Comparison of ENCODE assay signal across 9 cellular contexts in the genomic region with DNA sequence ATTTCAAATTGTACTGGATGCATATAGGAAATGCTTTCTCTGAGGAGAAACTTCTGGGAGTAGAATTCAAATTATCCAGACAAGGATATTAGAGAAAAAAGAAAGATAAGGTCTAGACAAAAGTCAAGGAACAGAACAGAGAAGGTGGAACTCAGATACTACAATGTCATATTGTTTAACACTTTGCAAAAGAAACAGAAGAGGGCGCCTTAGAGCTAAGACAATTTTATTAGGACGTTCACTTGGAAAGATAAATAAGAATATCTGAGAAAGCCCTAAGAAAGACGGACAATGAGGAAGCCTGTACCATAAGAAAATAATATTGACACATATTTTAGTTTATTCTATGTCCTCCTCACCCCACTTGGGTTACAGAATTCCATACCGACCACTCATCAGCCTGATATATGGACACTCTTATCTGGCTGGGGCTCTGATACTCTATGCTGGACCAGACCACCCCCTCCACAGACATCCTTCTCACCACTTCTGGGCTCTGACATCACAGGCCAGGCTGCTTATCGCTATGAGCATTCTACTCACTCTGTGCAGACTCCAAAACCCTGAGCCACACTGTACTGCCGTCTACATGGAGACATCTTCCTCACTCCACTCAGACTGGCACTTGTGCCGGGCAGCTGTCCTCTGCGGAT. TPM values are rescaled to one million over a fixed set of nuclear protein-coding genes. Genes with fewer than 3 reads are reported as not detected.
A peak's percentile ranks its signal among the peaks of the same experiment; 100 is the strongest.
DNase-seq lines count a peak whose midpoint lies in the region; ATAC-seq and TF ChIP-seq lines count a peak whose summit lies in the region.
"Had no signal": no experiment of that assay in that cellular context is flagged by ENCODE, and none has a peak within 500 bp of the region (broad histone marks: within the 10 kb centered on the region; RNA-seq: fewer than 3 reads in every experiment).

No MANE protein-coding gene starts in this region.

- H3K9me3 ChIP-seq in aorta (ENCODE audit: control insufficient read depth, low read length) = no peaks in the 10 kb centered on the region

- intact Hi-C loops in aorta (cut with DNase I) = loop anchor here (10.0 kb wide), 2 partner anchors 515 to 845 kb away; no protein-coding TSS in a partner anchor

- H3K27ac Mint-ChIP-seq in endothelial cell (ENCODE audit: unreplicated experiment) = no peak overlapping the region
- H3K27ac Mint-ChIP-seq in nephron = no peak overlapping the region
- H3K27ac Mint-ChIP-seq: stimulated activated naive CD8-positive, alpha-beta T cell treated with anti-CD3 and anti-CD28 coated beads, Interleukin-15, Interleukin-2, amounts not matched to agents 100 ng/mL and 50 ng/mL, for 24 hours had no signal

- H3K27me3 ChIP-seq in aorta (ENCODE audit: control insufficient read depth in 1 of 2, insufficient read depth in 2 of 2, low read length in 1 of 2) = no peaks in the 10 kb centered on the region

- ATAC-seq in GM19351 (IDR thresholded peaks at IDR 0.05; ENCODE audit: unreplicated experiment) (peak; percentile 56), aorta (ENCODE audit: low FRiP score) (no peak), GM19452 (IDR thresholded peaks at IDR 0.05; ENCODE audit: unreplicated experiment) (no peak), GM18861 (IDR thresholded peaks at IDR 0.05; ENCODE audit: unreplicated experiment) (no peak)

- no peak overlapping the region for H3K27ac ChIP-seq in aorta (ENCODE audit: low read depth in 1 of 2, low read length in 2 of 2)

- H3K27me3 Mint-ChIP-seq in endothelial cell (ENCODE audit: unreplicated experiment) = no peaks in the 10 kb centered on the region
- peaks cover 3% of the 10 kb centered on the region for H3K27me3 Mint-ChIP-seq in nephron (ENCODE audit: low read depth)
- H3K27me3 Mint-ChIP-seq: stimulated activated naive CD8-positive, alpha-beta T cell treated with anti-CD3 and anti-CD28 coated beads, Interleukin-15, Interleukin-2, amounts not matched to agents 100 ng/mL and 50 ng/mL, for 24 hours had no signal

- 26 to 27% methylated on average over 8 of the region's 8 CpGs for WGBS in aorta, 2 donors

- no peaks in the 10 kb centered on the region for H3K9me3 Mint-ChIP-seq in endothelial cell (ENCODE audit: unreplicated experiment)
- H3K9me3 Mint-ChIP-seq in nephron = no peaks in the 10 kb centered on the region
- H3K9me3 Mint-ChIP-seq: stimulated activated naive CD8-positive, alpha-beta T cell treated with anti-CD3 and anti-CD28 coated beads, Interleukin-15, Interleukin-2, amounts not matched to agents 100 ng/mL and 50 ng/mL, for 24 hours had no signal

- no peaks in the 10 kb centered on the region for H3K4me1 ChIP-seq in aorta (ENCODE audit: control insufficient read depth in 1 of 2, insufficient read depth in 2 of 2, low read length in 2 of 2)

- no peak overlapping the region for H3K4me3 Mint-ChIP-seq in endothelial cell (ENCODE audit: unreplicated experiment)
- H3K4me3 Mint-ChIP-seq in nephron = no peak overlapping the region
- H3K4me3 Mint-ChIP-seq: stimulated activated naive CD8-positive, alpha-beta T cell treated with anti-CD3 and anti-CD28 coated beads, Interleukin-15, Interleukin-2, amounts not matched to agents 100 ng/mL and 50 ng/mL, for 24 hours had no signal

- DNase-seq in AG09309 (ENCODE audit: low read depth) = no peak
- peak; percentile 100 for DNase-seq in OCI-M1 (lab: John Stamatoyannopoulos, UW)
- no peak for DNase-seq in endothelial cell (ENCODE audit: low spot score)
- no peak for DNase-seq in aorta

- no peak overlapping the region for H3K4me3 ChIP-seq in AG09309 (ENCODE audit: control insufficient read depth, low read depth, low read length)
- no peak overlapping the region for H3K4me3 ChIP-seq in aorta (ENCODE audit: low read length in 2 of 2)

- TF ChIP-seq CTCF in AG09309 (IDR thresholded peaks at IDR 0.05; ENCODE audit: control insufficient read depth, insufficient read depth, low read depth, low read length, missing control alignments) (peak; percentile 56), endothelial cell (IDR thresholded peaks at IDR 0.05; ENCODE audit: unreplicated experiment) (peak; percentile 26), nephron (IDR thresholded peaks at IDR 0.05; ENCODE audit: unreplicated experiment in 3 of 3) (peak; percentile 48 to 70 (median 55))

- H3K36me3 Mint-ChIP-seq in endothelial cell (ENCODE audit: low read depth, unreplicated experiment) = no peaks in the 10 kb centered on the region
- H3K36me3 Mint-ChIP-seq in nephron (ENCODE audit: low read depth) = no peaks in the 10 kb centered on the region

- no peaks in the 10 kb centered on the region for H3K36me3 ChIP-seq in aorta (ENCODE audit: control insufficient read depth in 1 of 2, insufficient read depth in 2 of 2, low read length in 1 of 2)

- H3K4me1 Mint-ChIP-seq in endothelial cell (ENCODE audit: unreplicated experiment) (peaks cover 3% of the 10 kb centered on the region), nephron (no peaks in the 10 kb centered on the region)

RNA-seq across cellular contexts. Expression of a gene that starts 9.1 kb away (rescaled TPM):
- total RNA-seq in endothelial cell (ENCODE audit: unreplicated experiment) (29.2 TPM), aorta (10 to 100 TPM; 39.4 to 51.4 TPM)
- polyA plus RNA-seq in aorta = 10 to 100 TPM; 52.1 to 56.1 TPM

RNA-seq across cellular contexts. Expression of a gene that starts 42.6 kb away (rescaled TPM):
- total RNA-seq in endothelial cell (ENCODE audit: unreplicated experiment) (12.2 TPM), aorta (10 to 100 TPM; 32.3 to 41.9 TPM)
- 10 to 100 TPM; 10.8 to 21.3 TPM for polyA plus RNA-seq in aorta
